Comparison of ENCODE assay signal across 29 cellular contexts in genomic region chr11:35193767-35194166, GRCh38. TPM values are rescaled to one million over a fixed set of nuclear protein-coding genes. Genes with fewer than 3 reads are reported as not detected.
A peak's percentile ranks its signal among the peaks of the same experiment; 100 is the strongest.
DNase-seq lines count a peak whose midpoint lies in the region; ATAC-seq and TF ChIP-seq lines count a peak whose summit lies in the region.
"Had no signal": no experiment of that assay in that cellular context is flagged by ENCODE, and none has a peak within 500 bp of the region (broad histone marks: within the 10 kb centered on the region; RNA-seq: fewer than 3 reads in every experiment).

No MANE protein-coding gene starts in this region.

- H3K27ac ChIP-seq in cardiac muscle cell (peak overlapping the region; percentile 96), heart left ventricle (no peak overlapping the region), IMR-90 (ENCODE audit: insufficient read depth, low read length) (peak overlapping the region; percentile 37; the same call in 1 of the 2 replicates), substantia nigra (ENCODE audit: low read depth, low read length, poor library complexity, severe bottlenecking) (no peak overlapping the region)
- H3K27ac ChIP-seq: BLaER1, coronary artery, foreskin keratinocyte, psoas muscle, WERI-Rb-1 had no signal

- H4K91ac ChIP-seq in IMR-90 (ENCODE audit: insufficient read depth, low read depth, low read length), result no peak overlapping the region

- dilution Hi-C loops in IMR-90 (cut with HindIII; ENCODE audit: low sequenced_read_pairs, unreplicated experiment), result no loop called here

- H3K9me1 ChIP-seq in IMR-90 (ENCODE audit: insufficient read depth, low read length), result peaks cover 16% of the 10 kb centered on the region

- H3K18ac ChIP-seq in IMR-90 (ENCODE audit: low read depth, low read length), result no peak overlapping the region

- 0 out of 2 replicates have a peak overlapping the region, but pooled peaks have one; percentile 19 for H4K5ac ChIP-seq in IMR-90 (ENCODE audit: low read depth, low read length)

- intact Hi-C loops in heart left ventricle (cut with DNase I), result no loop called here
- intact Hi-C loops in IMR-90 (cut with micrococcal nuclease), result loop anchor here (5.0 to 10.0 kb wide), 2 partner anchors 191 to 216 kb away; no protein-coding TSS in a partner anchor
- intact Hi-C loops in left colon (cut with DNase I, micrococcal nuclease), result no loop called here
- intact Hi-C loops in sciatic nerve (cut with DNase I), result no loop called here

- 89 to 93% (median 92%) methylated on average over 6 of the region's 6 CpGs for WGBS in heart left ventricle, 4 donors
- no CpG with 5 or more reads among the region's 6 CpGs for WGBS in IMR-90 (ENCODE audit: extremely low coverage in 2 of 2, insufficient read length in 1 of 2), 2 experiments

- H4K20me1 ChIP-seq in IMR-90 (ENCODE audit: insufficient read depth, low read length), result peaks cover 25% of the 10 kb centered on the region

- H3K9me3 ChIP-seq in cardiac muscle cell (ENCODE audit: low read depth), result no peaks in the 10 kb centered on the region
- no peaks in the 10 kb centered on the region for H3K9me3 ChIP-seq in heart left ventricle
- no peaks in the 10 kb centered on the region for H3K9me3 ChIP-seq in IMR-90 (ENCODE audit: control insufficient read depth, insufficient read depth, low read length)
- H3K9me3 ChIP-seq: ascending aorta, psoas muscle, sigmoid colon, transverse colon had no signal

- no peak overlapping the region for H3K14ac ChIP-seq in IMR-90 (replicated peaks; ENCODE audit: low read depth, low read length)

- BruUV-seq in IMR-90 (replicated peaks; lab: Mats Ljungman, UMichigan), result no TSS peak

- TF ChIP-seq POLR2A in heart left ventricle (IDR thresholded peaks at IDR 0.05) (no peak), IMR-90 (IDR thresholded peaks at IDR 0.05; ENCODE audit: low read depth, low read length) (no peak)

- H3K36me3 ChIP-seq in cardiac muscle cell, result no peaks in the 10 kb centered on the region
- peaks cover 0 to 87% (median 26%) of the 10 kb centered on the region in 9 donors for H3K36me3 ChIP-seq in heart left ventricle
- H3K36me3 ChIP-seq in IMR-90 (ENCODE audit: control insufficient read depth, insufficient read depth, low read length), result peaks cover 48% of the 10 kb centered on the region
- H3K36me3 ChIP-seq: WERI-Rb-1 had no signal

- no peak overlapping the region for H2AFZ ChIP-seq in IMR-90 (replicated peaks; ENCODE audit: low read length, poor library complexity)
- H2AFZ ChIP-seq: GM23338 had no signal

- H3K56ac ChIP-seq in IMR-90 (ENCODE audit: extremely low read depth, insufficient read depth, low read length), result no peak overlapping the region

- H2BK20ac ChIP-seq in IMR-90 (ENCODE audit: low read depth, low read length), result no peak overlapping the region

- no peak overlapping the region for H3K4me2 ChIP-seq in IMR-90 (ENCODE audit: low read depth, low read length)
- H3K4me2 ChIP-seq: BLaER1, GM23338 had no signal

- ATAC-seq in heart left ventricle, result no peak
- ATAC-seq in IMR-90 (ENCODE audit: low read depth), result no peak
- ATAC-seq in left colon, result peak; percentile 40
- no peak for ATAC-seq in sciatic nerve
- ATAC-seq in GM21367 (IDR thresholded peaks at IDR 0.05; ENCODE audit: unreplicated experiment), result no peak
- ATAC-seq: foreskin keratinocyte, GM23338, K562, psoas muscle had no signal

- H3K27me3 ChIP-seq in cardiac muscle cell, result no peaks in the 10 kb centered on the region
- no peaks in the 10 kb centered on the region for H3K27me3 ChIP-seq in heart left ventricle
- no peaks in the 10 kb centered on the region for H3K27me3 ChIP-seq in IMR-90 (ENCODE audit: control insufficient read depth, insufficient read depth, low read length)
- H3K27me3 ChIP-seq: ascending aorta, BLaER1, foreskin keratinocyte, sigmoid colon, transverse colon had no signal

- H3K9ac ChIP-seq in IMR-90 (ENCODE audit: low read depth, low read length), result no peak overlapping the region
- H3K9ac ChIP-seq: BLaER1 had no signal

- H3K4me3 ChIP-seq in cardiac muscle cell, result no peak overlapping the region
- no peak overlapping the region for H3K4me3 ChIP-seq in heart left ventricle
- no peak overlapping the region for H3K4me3 ChIP-seq in IMR-90 (ENCODE audit: insufficient read depth, low read depth, low read length)
- H3K4me3 ChIP-seq: ascending aorta, BLaER1, coronary artery, GM23338, K562, psoas muscle, sigmoid colon, transverse colon had no signal

- H3K4me1 ChIP-seq in cardiac muscle cell (ENCODE audit: low read depth) (peaks cover 67% of the 10 kb centered on the region), heart left ventricle (peaks cover 2 to 47% (median 11%) of the 10 kb centered on the region in 12 donors), IMR-90 (ENCODE audit: control insufficient read depth, insufficient read depth, low read length) (peaks cover 26% of the 10 kb centered on the region)
- H3K4me1 ChIP-seq: BLaER1, foreskin keratinocyte, psoas muscle had no signal

- no peak overlapping the region for H2BK15ac ChIP-seq in IMR-90 (ENCODE audit: low read depth, low read length)

- POLR2A ChIA-PET in IMR-90 (lab: Charles Lee; ENCODE audit: unreplicated experiment), result no interaction called here

- in situ Hi-C loops in IMR-90 (cut with MboI; ENCODE audit: low sequenced_read_pairs), result no loop called here

- no peak overlapping the region for H2BK120ac ChIP-seq in IMR-90 (ENCODE audit: low read depth, low read length)

- peaks cover 10 to 60% of the 10 kb centered on the region in 2 experiments for H3K79me1 ChIP-seq in IMR-90 (ENCODE audit: low read depth in 1 of 2, low read length in 2 of 2)

- no peak for TF ChIP-seq RAD21 in IMR-90 (IDR thresholded peaks at IDR 0.05; ENCODE audit: low read length)

- no peak overlapping the region for H4K8ac ChIP-seq in IMR-90 (ENCODE audit: low read depth in 2 of 2, low read length in 2 of 2)

- H3K4ac ChIP-seq in IMR-90 (ENCODE audit: low read depth, low read length), result no peak overlapping the region

- H2AK9ac ChIP-seq in IMR-90 (replicated peaks; ENCODE audit: low read depth, low read length, poor library complexity), result no peak overlapping the region

- CTCF ChIA-PET in IMR-90 (lab: Yijun Ruan, JAX), result interaction anchor here (0.6 to 1.2 kb wide), 2 partner anchors 11 to 205 kb away, joined by 3 to 5 read pairs; no protein-coding TSS in a partner anchor

- no peak overlapping the region for H3K23ac ChIP-seq in IMR-90 (ENCODE audit: low read depth, low read length)

- H2BK5ac ChIP-seq in IMR-90 (ENCODE audit: low read depth, low read length, poor library complexity, severe bottlenecking), result no peak overlapping the region

- TF ChIP-seq CTCF in cardiac muscle cell (IDR thresholded peaks at IDR 0.05; ENCODE audit: low read depth, low read length) (no peak), heart left ventricle (IDR thresholded peaks at IDR 0.05) (no peak), IMR-90 (conservative IDR thresholded peaks at IDR 0.05; ENCODE audit: low read depth, low read length) (no peak)

- H2AK5ac ChIP-seq in IMR-90 (ENCODE audit: low read depth, low read length), result no peak overlapping the region

- DNase-seq in cardiac muscle cell (ENCODE audit: low read depth in 1 of 2, low spot score in 1 of 2), result no peak
- no peak for DNase-seq in heart left ventricle
- no peak for DNase-seq in IMR-90
- no peak for DNase-seq in left colon
- no peak for DNase-seq in substantia nigra (lab: John Stamatoyannopoulos, UW)
- DNase-seq in sciatic nerve (ENCODE audit: low spot score), result no peak
- DNase-seq: activated CD4-positive, alpha-beta T cell treated with anti-CD3 and anti-CD28 coated beads, Interleukin-2, amount 50 U/mL, for 1 hour; activated effector memory CD4-positive, alpha-beta T cell treated with Interleukin-2 at 50 U/mL for 16 hours; activated naive CD8-positive, alpha-beta T cell treated with anti-CD3 and anti-CD28 coated beads, Interleukin-2, amount 10 ng/mL, durations not matched to agents 7 days and 5 days; foreskin keratinocyte; midbrain; naive B cell; NCI-H1048; NCI-H2107; NCI-H345; NCI-H69; psoas muscle; SIG-M5; sigmoid colon; stimulated activated CD4-positive, alpha-beta T cell treated with anti-CD3 and anti-CD28 coated beads, Interleukin-4, amount 100 ng/mL, for 24 hours; T1000; transverse colon; WERI-Rb-1 had no signal

TF ChIP-seq in IMR-90, 13 proteins besides CTCF, POLR2A, EP300 and RAD21 (continues in another document):
- no peak for TF ChIP-seq NFE2L2 (IDR thresholded peaks at IDR 0.05; ENCODE audit: low read depth, low read length)
- no peak for TF ChIP-seq MAFK (IDR thresholded peaks at IDR 0.05; ENCODE audit: low read depth, low read length)
- no peak for TF ChIP-seq MXI1 (IDR thresholded peaks at IDR 0.05; ENCODE audit: borderline replicate concordance, low read depth, low read length)
- no peak for TF ChIP-seq BHLHE40 (IDR thresholded peaks at IDR 0.05; ENCODE audit: low read depth, low read length)
- TF ChIP-seq, protein P1, sequence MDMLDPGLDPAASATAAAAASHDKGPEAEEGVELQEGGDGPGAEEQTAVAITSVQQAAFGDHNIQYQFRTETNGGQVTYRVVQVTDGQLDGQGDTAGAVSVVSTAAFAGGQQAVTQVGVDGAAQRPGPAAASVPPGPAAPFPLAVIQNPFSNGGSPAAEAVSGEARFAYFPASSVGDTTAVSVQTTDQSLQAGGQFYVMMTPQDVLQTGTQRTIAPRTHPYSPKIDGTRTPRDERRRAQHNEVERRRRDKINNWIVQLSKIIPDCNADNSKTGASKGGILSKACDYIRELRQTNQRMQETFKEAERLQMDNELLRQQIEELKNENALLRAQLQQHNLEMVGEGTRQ (IDR thresholded peaks at IDR 0.05; ENCODE audit: low read depth, low read length), result no peak
- no peak for TF ChIP-seq MAZ (IDR thresholded peaks at IDR 0.05; ENCODE audit: borderline replicate concordance, low read depth, low read length)
- TF ChIP-seq ELK1 (IDR thresholded peaks at IDR 0.05; ENCODE audit: borderline replicate concordance, low read depth, low read length), result no peak
- no peak for TF ChIP-seq FOS (IDR thresholded peaks at IDR 0.05; ENCODE audit: low read depth, low read length)

RNA-seq across cellular contexts. Expression of gene CD44, which starts 54.8 kb away (rescaled TPM):
- total RNA-seq in cardiac muscle cell (11.2 and 41.3 TPM in 2 replicates), heart left ventricle (100 to 1,000 TPM in 2 of 9 donors, 10 to 100 TPM in 7; 15.1 to 210 (median 26.2) TPM), IMR-90 (2012; rRNA removed) (341 and 357 TPM in 2 replicates), left colon (100 to 1,000 TPM in 1 of 2 donors, 10 to 100 TPM in 1; 99.1 to 107 TPM), sciatic nerve (188 TPM)
- polyA plus RNA-seq in cardiac muscle cell (8.5 and 32.7 TPM in 2 replicates), heart left ventricle (10 to 100 TPM in 1 of 2 donors, 1 to 10 TPM in 1; 3.9 to 37.4 TPM), IMR-90 (2012; rRNA removed) (947 and 1,094 TPM in 2 replicates)
- 502 and 1,091 TPM in 2 replicates for polyA plus RNA-seq in IMR-90 (2012; cell fraction: cytosol; rRNA removed)
- 461 and 652 TPM in 2 replicates for polyA plus RNA-seq in IMR-90 (2012; cell fraction: nucleus; rRNA removed; ENCODE audit: low replicate concordance)

Comparison
In these comparisons a context has a peak if more than half of its experiments do, and no peak if none do; other contexts are left out.
1. H3K27ac ChIP-seq: peak in cardiac muscle cell (single experiment) and IMR-90 (single experiment); none in heart left ventricle (0 of 12) and substantia nigra (single experiment).